ENCODE assay signal across 17 cellular contexts in the genomic region with DNA sequence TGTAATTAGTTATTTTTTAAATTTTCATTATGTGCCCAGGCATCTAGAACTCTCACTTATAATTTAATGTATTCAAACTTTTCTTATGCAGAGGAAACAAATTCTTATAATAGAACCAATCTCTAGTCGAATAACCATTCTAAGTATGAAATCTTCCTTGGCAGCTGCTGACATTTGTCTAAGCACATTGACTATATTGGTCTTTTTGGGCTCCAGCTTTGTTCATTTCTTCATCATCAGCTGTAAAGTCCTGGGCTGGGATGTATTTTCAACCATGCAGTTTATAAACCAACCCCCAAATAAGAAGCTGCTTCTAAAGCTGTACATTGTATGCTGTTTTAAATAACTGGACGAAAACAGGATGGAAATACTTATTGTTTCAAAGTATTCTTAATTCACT.
"Had no signal": no experiment of that assay in that cellular context is flagged by ENCODE, and none has a peak within 500 bp of the region (broad histone marks: within the 10 kb centered on the region; RNA-seq: fewer than 3 reads in every experiment).

No MANE protein-coding gene starts in this region.

- H3K36me3 ChIP-seq: neutrophil, sigmoid colon had no signal

- H2AFZ ChIP-seq: hepatocyte had no signal

- H3K4me3 ChIP-seq: coronary artery, hepatocyte, sigmoid colon had no signal

- DNase-seq: effector CD4-positive, alpha-beta T cell; endodermal cell; erythroblast; foreskin keratinocyte; head of caudate nucleus; kidney; left cardiac atrium; posterior cingulate gyrus; sigmoid colon; small intestine; stimulated activated CD4-positive, alpha-beta T cell treated with anti-CD3 and anti-CD28 coated beads, Interleukin-2, amount 100 ng/mL, for 48 hours; stimulated activated naive CD4-positive, alpha-beta T cell treated with Interleukin-2 at 50 U/mL for 16 hours; trophoblast cell had no signal

- H3K4me1 ChIP-seq: foreskin keratinocyte had no signal

- H3K4me2 ChIP-seq: hepatocyte had no signal

- H3K27ac Mint-ChIP-seq: endodermal cell had no signal

- H3K4me3 Mint-ChIP-seq: endodermal cell had no signal

- H3K9me3 Mint-ChIP-seq: endodermal cell had no signal

- ATAC-seq: foreskin keratinocyte; left cardiac atrium; natural killer cell treated with Interleukin-12 subunit alpha and Interleukin-12 subunit beta and Interleukin-15 and Interleukin-18, amount 100 ng/mL, for 72 hours had no signal

- H3K27me3 ChIP-seq: foreskin keratinocyte, hepatocyte, sigmoid colon had no signal

- H3K9me3 ChIP-seq: neutrophil, sigmoid colon had no signal

- H3K27ac ChIP-seq: coronary artery, foreskin keratinocyte, hepatocyte, neutrophil, sigmoid colon had no signal
